In genomic region chr10:95374597-95375209, GRCh38 we compare ENCODE assay signal across 8 cellular contexts.
A peak's percentile ranks its signal among the peaks of the same experiment; 100 is the strongest.
DNase-seq lines count a peak whose midpoint lies in the region; ATAC-seq and TF ChIP-seq lines count a peak whose summit lies in the region.

No MANE protein-coding gene starts in this region.

- POLR2A ChIA-PET in CD8-positive, alpha-beta T cell (lab: Charles Lee): no interaction called here

- H3K27me3 ChIP-seq in CD8-positive, alpha-beta T cell (ENCODE audit: insufficient read depth, low read length): no peaks in the 10 kb centered on the region
- no peaks in the 10 kb centered on the region for H3K27me3 ChIP-seq in stomach

- no peak overlapping the region for H3K27ac Mint-ChIP-seq in CD8-positive, alpha-beta T cell

- H3K4me3 ChIP-seq in CD8-positive, alpha-beta T cell (ENCODE audit: low read depth, low read length): no peak overlapping the region
- H3K4me3 ChIP-seq in stomach: no peak overlapping the region

- no peaks in the 10 kb centered on the region for H3K4me1 ChIP-seq in CD8-positive, alpha-beta T cell (ENCODE audit: insufficient read depth, low read length)
- peaks cover 5 to 60% (median 28%) of the 10 kb centered on the region in 4 donors for H3K4me1 ChIP-seq in stomach

- H3K9me3 Mint-ChIP-seq in CD8-positive, alpha-beta T cell: peaks cover 7% of the 10 kb centered on the region

- H3K36me3 ChIP-seq in CD8-positive, alpha-beta T cell (ENCODE audit: insufficient read depth, low read length): no peaks in the 10 kb centered on the region
- peaks cover 13 to 78% (median 52%) of the 10 kb centered on the region in 4 donors for H3K36me3 ChIP-seq in stomach

- peak in 4 of 7 experiments; percentile 3 to 35 (median 20) for DNase-seq in CD8-positive, alpha-beta T cell
- DNase-seq in NCI-H446 (lab: John Stamatoyannopoulos, UW) (peak; percentile 56 to 73), epithelial cell of prostate (ENCODE audit: low read depth, low spot score) (peak; percentile 26), mucosa of gallbladder (ENCODE audit: low spot score) (peak; percentile 81), stomach (peak; percentile 81)
- peak; percentile 81 for DNase-seq in activated CD4-positive, alpha-beta T cell treated with anti-CD3 and anti-CD28 coated beads for 48 hours

- no peaks in the 10 kb centered on the region for H3K36me3 Mint-ChIP-seq in CD8-positive, alpha-beta T cell

- H3K4me1 Mint-ChIP-seq in CD8-positive, alpha-beta T cell (ENCODE audit: low read depth): peaks cover 3% of the 10 kb centered on the region

- TF ChIP-seq POLR2A in stomach (IDR thresholded peaks at IDR 0.05): no peak

- H3K4me3 Mint-ChIP-seq in CD8-positive, alpha-beta T cell: no peak overlapping the region

- H3K27me3 Mint-ChIP-seq in CD8-positive, alpha-beta T cell (ENCODE audit: low read depth): peaks cover 18% of the 10 kb centered on the region

- 18 to 23% (median 20%) methylated on average over 5 of the region's 5 CpGs for WGBS in stomach, 5 donors

- no peak for TF ChIP-seq EP300 in stomach (IDR thresholded peaks at IDR 0.05)

- intact Hi-C loops in CD8-positive, alpha-beta T cell (cut with DNase I, micrococcal nuclease): no loop called here
- intact Hi-C loops in stomach (cut with DNase I; ENCODE audit: low total_unique reads): loop anchor here (5.0 to 10.0 kb wide), 2 partner anchors 50 to 228 kb away; no protein-coding TSS in a partner anchor

- CTCF ChIA-PET in CD8-positive, alpha-beta T cell (lab: Charles Lee): interaction anchor here (0.8 to 7.9 kb wide), 5 partner anchors 11 to 225 kb away, joined by 3 to 56 read pairs (median 3); no protein-coding TSS in a partner anchor

- H3K27ac ChIP-seq in CD8-positive, alpha-beta T cell (ENCODE audit: low read depth, low read length): no peak overlapping the region
- H3K27ac ChIP-seq in epithelial cell of prostate: no peak overlapping the region
- H3K27ac ChIP-seq in stomach: peak overlapping the region in 2 of 5 donors; percentile 22 to 76

- H3K9me3 ChIP-seq in CD8-positive, alpha-beta T cell (ENCODE audit: low read length): no peaks in the 10 kb centered on the region
- H3K9me3 ChIP-seq in stomach: no peaks in the 10 kb centered on the region

- peak; percentile 49 for TF ChIP-seq CTCF in CD8-positive, alpha-beta T cell (IDR thresholded peaks at IDR 0.05)
- peak in 5 of 7 experiments; percentile 70 to 98 (median 89) for TF ChIP-seq CTCF in stomach (IDR thresholded peaks at IDR 0.05)

- ATAC-seq in CD8-positive, alpha-beta T cell: no peak
- ATAC-seq in GM19043 (IDR thresholded peaks at IDR 0.05; ENCODE audit: low read depth, unreplicated experiment) (peak; percentile 93), HG03354 (IDR thresholded peaks at IDR 0.05; ENCODE audit: poor library complexity, severe bottlenecking, unreplicated experiment) (peak; percentile 96)

Comparison
In these comparisons a context has a peak if more than half of its experiments do, and no peak if none do; other contexts are left out.
1. DNase-seq: peak in every context shown above with its lines; median percentile 81 in activated CD4-positive, alpha-beta T cell treated with anti-CD3 and anti-CD28 coated beads for 48 hours; 81 in mucosa of gallbladder; 81 in stomach; 64 in NCI-H446; 26 in epithelial cell of prostate; 20 in CD8-positive, alpha-beta T cell.